Comparison of ENCODE assay signal across 8 cellular contexts in the genomic region with DNA sequence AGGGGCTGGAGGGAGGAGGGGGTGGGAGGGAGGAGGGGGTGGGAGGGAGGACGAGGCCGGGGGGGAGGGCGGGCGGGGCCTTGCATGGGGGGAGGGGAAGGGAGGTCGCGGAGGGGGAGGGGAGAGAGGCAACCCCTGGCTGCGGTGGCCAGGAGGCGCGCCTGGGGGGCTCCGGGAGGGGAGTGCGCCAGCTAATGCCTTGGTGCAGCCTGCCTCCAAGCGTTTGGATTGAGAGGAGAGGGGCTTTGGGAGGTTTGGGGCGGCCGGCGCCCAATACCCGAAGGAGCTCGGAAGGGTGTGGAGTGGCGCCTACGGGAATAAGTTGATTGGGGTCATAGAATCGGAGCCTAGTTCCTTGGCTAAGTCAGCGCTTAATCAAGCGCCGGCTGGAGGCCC. TPM values are rescaled to one million over a fixed set of nuclear protein-coding genes. Genes with fewer than 3 reads are reported as not detected.
A peak's percentile ranks its signal among the peaks of the same experiment; 100 is the strongest.
DNase-seq lines count a peak whose midpoint lies in the region; ATAC-seq and TF ChIP-seq lines count a peak whose summit lies in the region.

No MANE protein-coding gene starts in this region.

- ATAC-seq in right lobe of liver (peak; percentile 6 to 38 (median 20)), GM21619 (IDR thresholded peaks at IDR 0.05; ENCODE audit: unreplicated experiment) (no peak)

- no peak for TF ChIP-seq POLR2A in right lobe of liver (IDR thresholded peaks at IDR 0.05)

- no peaks in the 10 kb centered on the region for H3K9me3 ChIP-seq in right lobe of liver

- no peak for TF ChIP-seq CTCF in WI38 (IDR thresholded peaks at IDR 0.05; ENCODE audit: low read depth, low read length)
- no peak for TF ChIP-seq CTCF in dorsolateral prefrontal cortex (IDR thresholded peaks at IDR 0.05 in 54 of 56, conservative IDR thresholded peaks at IDR 0.05 in 2 of 56; ENCODE audit: low read depth in 1 of 56, partially characterized antibody in 56 of 56)
- TF ChIP-seq CTCF in right lobe of liver (IDR thresholded peaks at IDR 0.05), result no peak

- H3K4me3 ChIP-seq in Jurkat, Clone E6-1 (ENCODE audit: low read length), result peak overlapping the region; percentile 79
- H3K4me3 ChIP-seq in WI38 (ENCODE audit: low read depth, low read length) (peak overlapping the region; percentile 73), dorsolateral prefrontal cortex (peak overlapping the region; percentile 64 to 96 (median 84)), right lobe of liver (peak overlapping the region; percentile 61 to 87 (median 71))

- peaks cover 0 to 19% (median 8%) of the 10 kb centered on the region in 4 donors for H3K4me1 ChIP-seq in right lobe of liver

- H3K27me3 ChIP-seq in dorsolateral prefrontal cortex, result peaks cover 0 to 27% (median 4%) of the 10 kb centered on the region in 45 donors
- H3K27me3 ChIP-seq in right lobe of liver, result no peaks in the 10 kb centered on the region

- H3K27ac ChIP-seq in dorsolateral prefrontal cortex (peak overlapping the region in 50 of 59 donors; percentile 43 to 98 (median 92)), right lobe of liver (peak overlapping the region; percentile 95 to 97 (median 97))

- DNase-seq in GDM1 (lab: John Stamatoyannopoulos, UW) (peak; percentile 39), dorsolateral prefrontal cortex (peak in 2 of 10 donors; percentile 26 to 50), right lobe of liver (peak; percentile 54 to 67 (median 55)), epidermal melanocyte (ENCODE audit: insufficient read length, low spot score) (no peak)
- DNase-seq in Jurkat, Clone E6-1 (ENCODE audit: low read depth, low spot score), result no peak
- DNase-seq in stimulated activated CD8-positive, alpha-beta memory T cell treated with anti-CD3 and anti-CD28 coated beads, Interleukin-12 subunit alpha, Interleukin-12 subunit beta, amount 100 ng/mL, for 1 hour (ENCODE audit: low read depth), result peak; percentile 18

- H3K36me3 ChIP-seq in right lobe of liver, result peaks cover 0 to 15% (median 6%) of the 10 kb centered on the region in 4 donors

- intact Hi-C loops in dorsolateral prefrontal cortex (cut with DNase I) (loop anchor here (5.0 to 10.0 kb wide), 6 partner anchors 215 to 967 kb away; partner anchors contain the start of genes TBC1D23 (in 2 of the 2), CMSS1 (in 1 of the 2), LNP1 (in 1 of the 2) and TMEM45A (in 1 of the 2)), right lobe of liver (cut with DNase I) (loop anchor here in 1 of 2 donors (10.0 kb wide), 1 partner anchor 395 kb away; no protein-coding TSS in a partner anchor)

- 2% methylated on average over 11 of the region's 23 CpGs for WGBS in right lobe of liver (ENCODE audit: insufficient coverage, low coverage, low lambda C conversion rate, missing lambda C conversion rate)

RNA-seq across cellular contexts. Expression of gene TFG, which starts 0.5 kb away (rescaled TPM):
- polyA plus RNA-seq in Jurkat, Clone E6-1 (2012; ENCODE audit: insufficient read depth, insufficient read length), result 56.0 TPM
- total RNA-seq in dorsolateral prefrontal cortex (10 to 100 TPM; 41.0 to 73.8 (median 62.2) TPM), right lobe of liver (10 to 100 TPM; 54.7 to 91.6 (median 71.5) TPM)

Comparison
In these comparisons a context has a peak if more than half of its experiments do, and no peak if none do; other contexts are left out.
1. DNase-seq: peak in GDM1 (single experiment), right lobe of liver (3 of 3) and stimulated activated CD8-positive, alpha-beta memory T cell treated with anti-CD3 and anti-CD28 coated beads, Interleukin-12 subunit alpha, Interleukin-12 subunit beta, amount 100 ng/mL, for 1 hour (single experiment); none in Jurkat, Clone E6-1 (single experiment) and epidermal melanocyte (single experiment).
2. Peak in every context shown above with its lines, with median percentiles within 50 percentile points of each other: H3K4me3 ChIP-seq.